ENCODE assay signal across 13 cellular contexts in genomic region chr16:84992700-84993075, GRCh38. TPM values are rescaled to one million over a fixed set of nuclear protein-coding genes. Genes with fewer than 3 reads are reported as not detected.
DNase-seq lines count a peak whose midpoint lies in the region; ATAC-seq and TF ChIP-seq lines count a peak whose summit lies in the region.
"Had no signal": no experiment of that assay in that cellular context is flagged by ENCODE, and none has a peak within 500 bp of the region (broad histone marks: within the 10 kb centered on the region; RNA-seq: fewer than 3 reads in every experiment).

No MANE protein-coding gene starts in this region.

- H3K4me1 Mint-ChIP-seq in HFFc6 (ENCODE audit: low read depth) (peaks cover 39% of the 10 kb centered on the region), chondrocyte (ENCODE audit: low read depth) (peaks cover 48% of the 10 kb centered on the region)

- peak overlapping the region; percentile 66 for H3K27ac Mint-ChIP-seq in HFFc6
- H3K27ac Mint-ChIP-seq in chondrocyte (ENCODE audit: unreplicated experiment) = peak overlapping the region; percentile 100
- H3K27ac Mint-ChIP-seq: activated naive CD8-positive, alpha-beta T cell treated with anti-CD3 and anti-CD28 coated beads for 36 hours had no signal

- H3K27me3 Mint-ChIP-seq in HFFc6 (ENCODE audit: insufficient read depth) (peaks cover 1% of the 10 kb centered on the region; the same call in 1 of the 2 replicates), chondrocyte (ENCODE audit: low read depth) (no peaks in the 10 kb centered on the region)
- H3K27me3 Mint-ChIP-seq: activated naive CD8-positive, alpha-beta T cell treated with anti-CD3 and anti-CD28 coated beads for 36 hours had no signal

- peaks cover 35% of the 10 kb centered on the region for H3K36me3 ChIP-seq in mucosa of stomach (ENCODE audit: control insufficient read depth, insufficient read depth, low read length)
- peaks cover 26 to 58% (median 36%) of the 10 kb centered on the region in 4 donors for H3K36me3 ChIP-seq in upper lobe of left lung

- H3K4me3 ChIP-seq in mucosa of stomach (ENCODE audit: low read length) (no peak overlapping the region), upper lobe of left lung (no peak overlapping the region)
- H3K4me3 ChIP-seq: coronary artery, pancreas had no signal

- no peak for TF ChIP-seq POLR2A in upper lobe of left lung (IDR thresholded peaks at IDR 0.05)

- peaks cover 64% of the 10 kb centered on the region for H3K36me3 Mint-ChIP-seq in HFFc6 (ENCODE audit: low read depth)
- peaks cover 17% of the 10 kb centered on the region for H3K36me3 Mint-ChIP-seq in chondrocyte (ENCODE audit: low read depth)

- H3K9me3 Mint-ChIP-seq in HFFc6 = no peaks in the 10 kb centered on the region
- no peaks in the 10 kb centered on the region for H3K9me3 Mint-ChIP-seq in chondrocyte (ENCODE audit: low read depth)
- H3K9me3 Mint-ChIP-seq: activated naive CD8-positive, alpha-beta T cell treated with anti-CD3 and anti-CD28 coated beads for 36 hours had no signal

- no peak for ATAC-seq in upper lobe of left lung (ENCODE audit: low FRiP score in 2 of 2)
- ATAC-seq: pancreas had no signal

- no peaks in the 10 kb centered on the region for H3K27me3 ChIP-seq in mucosa of stomach (ENCODE audit: control insufficient read depth, insufficient read depth, low read length)
- no peaks in the 10 kb centered on the region for H3K27me3 ChIP-seq in upper lobe of left lung
- H3K27me3 ChIP-seq: pancreas had no signal

- H3K9ac ChIP-seq in mucosa of stomach (ENCODE audit: low read length) = peak overlapping the region; percentile 24

- H3K4me1 ChIP-seq in mucosa of stomach (ENCODE audit: control insufficient read depth, insufficient read depth, low read length) (peaks cover 79% of the 10 kb centered on the region), upper lobe of left lung (peaks cover 40 to 58% (median 50%) of the 10 kb centered on the region in 4 donors)

- 66 to 69% methylated on average over 3 of the region's 3 CpGs for WGBS in upper lobe of left lung, 2 donors

- DNase-seq in HFFc6 = no peak
- DNase-seq in chondrocyte (ENCODE audit: low spot score) = no peak
- DNase-seq in upper lobe of left lung = no peak
- DNase-seq in A172 (ENCODE audit: low spot score) = no peak
- DNase-seq in middle frontal gyrus (ENCODE audit: extremely low spot score, low spot score) = no peak
- no peak for DNase-seq in activated CD4-positive, alpha-beta T cell treated with anti-CD3 and anti-CD28 coated beads for 4 hours
- DNase-seq: activated CD4-positive, CD25-positive, alpha-beta regulatory T cell treated with anti-CD3 and anti-CD28 coated beads, Interleukin-2, amount 50 U/mL, for 72 hours; activated naive CD8-positive, alpha-beta T cell treated with anti-CD3 and anti-CD28 coated beads for 36 hours; NCI-H1694 treated with DMSO at 0.1 percent for 48 hours; NCI-H524 had no signal

- no peak for TF ChIP-seq CTCF in HFFc6 (IDR thresholded peaks at IDR 0.05)
- TF ChIP-seq CTCF in chondrocyte (IDR thresholded peaks at IDR 0.05) = no peak
- TF ChIP-seq CTCF in upper lobe of left lung (IDR thresholded peaks at IDR 0.05) = no peak

- TF ChIP-seq EP300 in upper lobe of left lung (IDR thresholded peaks at IDR 0.05) = no peak

- peak overlapping the region; percentile 78 to 90 (median 86) for H3K27ac ChIP-seq in upper lobe of left lung

- H3K4me3 Mint-ChIP-seq in HFFc6 = no peak overlapping the region
- no peak overlapping the region for H3K4me3 Mint-ChIP-seq in chondrocyte (ENCODE audit: unreplicated experiment)
- H3K4me3 Mint-ChIP-seq: activated naive CD8-positive, alpha-beta T cell treated with anti-CD3 and anti-CD28 coated beads for 36 hours had no signal

- H3K9me3 ChIP-seq in mucosa of stomach (ENCODE audit: control insufficient read depth, low read length) = no peaks in the 10 kb centered on the region
- H3K9me3 ChIP-seq in upper lobe of left lung = no peaks in the 10 kb centered on the region
- H3K9me3 ChIP-seq: pancreas had no signal

RNA-seq across cellular contexts. Expression of gene ZDHHC7, which starts 18.6 kb away (rescaled TPM):
- total RNA-seq in HFFc6 (2021; fragmentation: NEBNext Ultra II Directional; extraction: Animal tissue kit (Norgen Biotek cat#: 25700)) = 10 to 100 TPM; 73.9 to 90.4 (median 78.1) TPM
- total RNA-seq in chondrocyte = 45.3 to 51.6 TPM (median 50.2 TPM) in 3 replicates
- 100 to 1,000 TPM in 1 of 6 donors, 10 to 100 TPM in 5; 77.4 to 112 (median 92.7) TPM for total RNA-seq in upper lobe of left lung
- 59.7 and 77.0 TPM in 2 replicates for total RNA-seq in A172 (2014; rRNA removed; shearing (Covaris generic))

RNA-seq across cellular contexts. Expression of gene KIAA0513, which starts 34.9 kb away (rescaled TPM):
- total RNA-seq in HFFc6 (2021; fragmentation: NEBNext Ultra II Directional; extraction: Animal tissue kit (Norgen Biotek cat#: 25700)) = 10 to 100 TPM; 12.5 to 15.4 (median 13.8) TPM
- total RNA-seq in chondrocyte (10.4 to 13.0 TPM (median 11.6 TPM) in 3 replicates), upper lobe of left lung (10 to 100 TPM; 21.6 to 77.5 (median 37.9) TPM)
- 4.6 and 8.9 TPM in 2 replicates for total RNA-seq in A172 (2014; rRNA removed; shearing (Covaris generic))
